ENCODE assay signal across 4 cellular contexts in genomic region chr12:54112336-54112735, GRCh38. TPM values are rescaled to one million over a fixed set of nuclear protein-coding genes. Genes with fewer than 3 reads are reported as not detected.
"Had no signal": no experiment of that assay in that cellular context is flagged by ENCODE, and none has a peak within 500 bp of the region (broad histone marks: within the 10 kb centered on the region; RNA-seq: fewer than 3 reads in every experiment).

No MANE protein-coding gene starts in this region.

RNA-seq across cellular contexts. Expression of gene HOXC4, which starts 58.7 kb away (rescaled TPM):
- total RNA-seq: activated CD4-positive, alpha-beta T cell treated with anti-CD3 and anti-CD28 coated beads, Interleukin-2, amount 10 ng/mL, durations not matched to agents 24 days and 14 days; cardiac muscle cell; chondrocyte; colonic mucosa had no signal
- polyA plus RNA-seq: cardiac muscle cell had no signal
